1 cellular context compared by ENCODE assay signal in the genomic region with DNA sequence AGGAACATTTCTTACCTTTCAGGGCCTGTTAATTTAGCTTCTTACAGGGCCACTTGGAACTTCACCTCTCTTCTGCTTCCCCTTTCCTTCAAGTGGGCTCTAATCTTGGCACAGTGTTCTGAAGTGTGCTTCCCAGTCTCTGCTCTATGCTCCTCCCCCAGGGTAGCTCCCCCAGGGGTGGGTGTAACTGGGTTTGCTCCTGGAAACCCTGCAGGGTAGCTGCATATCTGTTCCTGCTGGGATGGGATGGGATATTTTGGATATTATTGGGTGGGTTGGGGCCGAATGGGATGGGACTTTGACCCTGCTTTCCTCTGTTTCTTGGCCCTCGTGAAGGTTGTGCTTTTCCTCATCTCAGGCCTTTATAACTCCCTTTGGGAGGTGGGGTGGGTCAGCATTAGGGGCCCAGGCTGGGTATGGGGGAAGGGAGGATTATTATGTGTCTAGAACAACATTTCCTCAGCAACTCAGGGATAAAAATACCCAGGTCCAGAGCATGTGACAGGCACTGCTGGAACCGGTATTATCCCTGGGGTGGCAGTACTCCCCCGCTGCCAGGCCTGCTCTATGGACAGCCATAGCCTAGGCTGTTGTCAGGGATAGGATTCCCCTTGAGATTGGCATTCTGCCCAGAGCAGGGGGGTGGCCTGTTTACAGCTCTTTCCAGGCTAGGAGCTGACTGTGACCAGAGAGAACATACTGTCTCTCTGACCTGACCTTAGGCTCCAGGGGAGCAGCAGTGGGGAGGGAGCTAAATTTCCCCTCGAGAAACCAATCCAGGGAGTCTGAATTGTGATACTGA.
TF ChIP-seq lines count a peak whose summit lies in the region.

No MANE protein-coding gene starts in this region.

TF ChIP-seq in GM12878, 131 proteins besides CTCF, POLR2A, EP300 and RAD21:
- no peak for TF ChIP-seq TBL1XR1 (IDR thresholded peaks at IDR 0.05; ENCODE audit: low read depth, low read length)
- 0 out of 2 replicates have a peak, but pooled peaks have one; percentile 11 for TF ChIP-seq CHD2 (IDR thresholded peaks at IDR 0.05; ENCODE audit: borderline replicate concordance, low read depth, low read length)
TF ChIP-seq in GM12878: peak in this region for 1.
